Comparison of ENCODE assay signal across 8 cellular contexts in genomic region chr11:15159085-15159484, GRCh38. TPM values are rescaled to one million over a fixed set of nuclear protein-coding genes. Genes with fewer than 3 reads are reported as not detected.
DNase-seq lines count a peak whose midpoint lies in the region; ATAC-seq, FAIRE-seq and TF ChIP-seq lines count a peak whose summit lies in the region.

No MANE protein-coding gene starts in this region.

- H2AFZ ChIP-seq in GM12878 (ENCODE audit: control insufficient read depth, low read depth, low read length), result no peak overlapping the region
- H2AFZ ChIP-seq in parathyroid adenoma, result no peak overlapping the region

- no peaks in the 10 kb centered on the region for H4K20me1 ChIP-seq in GM12878 (ENCODE audit: control insufficient read depth, insufficient read depth)

- no peak overlapping the region for H3K4me3 ChIP-seq in GM12878
- H3K4me3 ChIP-seq in parathyroid adenoma (ENCODE audit: low read depth, low read length), result no peak overlapping the region
- no peak overlapping the region for H3K4me3 ChIP-seq in coronary artery

- TF ChIP-seq POLR2A in GM12878 (IDR thresholded peaks at IDR 0.05; ENCODE audit: low read depth, low read length), result no peak

- peak; percentile 50 for DNase-seq in COLO829 (ENCODE audit: low spot score)
- peak; percentile 13 for DNase-seq in GM19238 (ENCODE audit: insufficient read length, low spot score)
- no peak for DNase-seq in GM12878 (ENCODE audit: low read depth, low spot score)
- no peak for DNase-seq in stimulated activated naive CD4-positive, alpha-beta T cell (lab: John Stamatoyannopoulos, UW)
- DNase-seq in activated naive CD4-positive, alpha-beta T cell treated with Interleukin-2 at 50 U/mL for 16 hours, result no peak
- no peak for DNase-seq in coronary artery (ENCODE audit: low spot score)

- RAD21 ChIA-PET in GM12878 (lab: Charles Lee; ENCODE audit: unreplicated experiment), result interaction anchor here (1.0 to 2.1 kb wide), 3 partner anchors 12 to 59 kb away, joined by 3 to 14 read pairs (median 3); no protein-coding TSS in a partner anchor

- peak; percentile 46; the same call in 1 of the 2 replicates for TF ChIP-seq RAD21 in GM12878 (IDR thresholded peaks at IDR 0.05; ENCODE audit: insufficient read depth, low read depth, low read length)

- POLR2A ChIA-PET in GM12878 (lab: Charles Lee), result no interaction called here

- no peak for FAIRE-seq in GM12878 (lab: Jason Lieb, UNC)

- WGBS in GM12878 (ENCODE audit: insufficient coverage, insufficient replicate concordance, low lambda C conversion rate, missing lambda C conversion rate), result 42% methylated on average over 2 of the region's 2 CpGs

- H3K27ac ChIP-seq in GM12878 (ENCODE audit: control insufficient read depth, insufficient read depth) (no peak overlapping the region), parathyroid adenoma (no peak overlapping the region), coronary artery (no peak overlapping the region)

- no peaks in the 10 kb centered on the region for H3K9me3 ChIP-seq in GM12878 (replicated peaks; ENCODE audit: control insufficient read depth, insufficient read depth, low read length)
- H3K9me3 ChIP-seq in parathyroid adenoma (ENCODE audit: control insufficient read depth, low read length), result no peaks in the 10 kb centered on the region

- TF ChIP-seq CTCF in GM12878 (IDR thresholded peaks at IDR 0.05 in 2 of 3, conservative IDR thresholded peaks at IDR 0.05 in 1 of 3; ENCODE audit: control insufficient read depth in 2 of 3, extremely low read depth in 1 of 3, insufficient read depth in 1 of 3, low read depth in 3 of 3, low read length in 3 of 3), result peak; percentile 37 to 56 (median 53); a peak in 5 of 6 replicates
- TF ChIP-seq CTCF in parathyroid adenoma (IDR thresholded peaks at IDR 0.05), result peak; percentile 8
- TF ChIP-seq CTCF in coronary artery (IDR thresholded peaks at IDR 0.05), result no peak

- H3K36me3 ChIP-seq in GM12878 (ENCODE audit: control insufficient read depth in 2 of 2, insufficient read depth in 2 of 2, low read length in 1 of 2), result no peaks in the 10 kb centered on the region
- H3K36me3 ChIP-seq in parathyroid adenoma (ENCODE audit: control insufficient read depth, insufficient read depth, low read length), result no peaks in the 10 kb centered on the region

- H3K9ac ChIP-seq in GM12878 (ENCODE audit: control insufficient read depth, insufficient read depth, low read length), result no peak overlapping the region
- no peak overlapping the region for H3K9ac ChIP-seq in parathyroid adenoma

- no peaks in the 10 kb centered on the region for H3K4me1 ChIP-seq in GM12878 (ENCODE audit: control insufficient read depth, insufficient read depth, low read length)
- H3K4me1 ChIP-seq in parathyroid adenoma, result no peaks in the 10 kb centered on the region

- H3K27me3 ChIP-seq in GM12878 (replicated peaks in 1 of 2; ENCODE audit: control insufficient read depth in 2 of 2, insufficient read depth in 2 of 2, low read length in 1 of 2) (no peaks in the 10 kb centered on the region), parathyroid adenoma (ENCODE audit: control insufficient read depth, insufficient read depth, low read length) (no peaks in the 10 kb centered on the region)

- no peak for TF ChIP-seq EP300 in GM12878 (IDR thresholded peaks at IDR 0.05; ENCODE audit: borderline replicate concordance in 1 of 2, control insufficient read depth in 1 of 2, low read depth in 2 of 2, low read length in 2 of 2)

- in situ Hi-C loops in GM12878 (cut with MboI), result loop anchor here (5.0 kb wide), 1 partner anchor 57 kb away; no protein-coding TSS in a partner anchor

- H3K79me2 ChIP-seq in GM12878 (ENCODE audit: control insufficient read depth, insufficient read depth, low read length), result no peaks in the 10 kb centered on the region
- H3K79me2 ChIP-seq in parathyroid adenoma, result no peaks in the 10 kb centered on the region

- ATAC-seq in HG03354 (IDR thresholded peaks at IDR 0.05; ENCODE audit: poor library complexity, severe bottlenecking, unreplicated experiment), result peak; percentile 89
- ATAC-seq in GM12878, result peak; percentile 94

- CTCF ChIA-PET in GM12878 (lab: Yijun Ruan, JAX), result interaction anchor here (0.7 to 6.4 kb wide), 17 partner anchors 8 to 251 kb away, joined by 3 to 102 read pairs (median 4); partner anchors contain the start of gene INSC

- intact Hi-C loops in GM12878 (cut with micrococcal nuclease; ENCODE audit: unreplicated experiment), result loop anchor here (1.0 kb wide), 1 partner anchor 58 kb away; no protein-coding TSS in a partner anchor

- no TSS peak for BruUV-seq in GM12878 (replicated peaks; lab: Mats Ljungman, UMichigan)

- H3K4me2 ChIP-seq in GM12878 (ENCODE audit: control insufficient read depth, insufficient read depth) (no peak overlapping the region), parathyroid adenoma (ENCODE audit: low read length) (no peak overlapping the region)

- SMC1A ChIA-PET in GM12878 (lab: Charles Lee; ENCODE audit: uncharacterized antibody, unreplicated experiment), result interaction anchor here (0.6 to 1.6 kb wide), 12 partner anchors 20 to 153 kb away, joined by 3 to 18 read pairs (median 4); partner anchors contain the start of gene INSC

TF ChIP-seq in GM12878, 131 proteins besides CTCF, POLR2A, EP300 and RAD21:
- TF ChIP-seq HSF1 (IDR thresholded peaks at IDR 0.05; ENCODE audit: low read depth, low read length) (no peak), SMC3 (IDR thresholded peaks at IDR 0.05; ENCODE audit: borderline replicate concordance, low read length) (peak; percentile 55; the same call in 1 of the 2 replicates)

RNA-seq across cellular contexts. Expression of gene INSC, which starts 44.4 kb away (rescaled TPM):
- total RNA-seq in GM12878 (2013; cell fraction: nucleolus; rRNA removed), result 0.15 TPM in 1 of 2 replicates, not detected in the other
- total RNA-seq in GM12878 (2014; rRNA removed) (not detected in 2 replicates), GM12878 (2014; rRNA removed; fragmentation: Illumina TruSeq; extraction: Trizol) (not detected in 2 replicates), GM12878 (2021) (not detected in 2 replicates)
- polyA plus RNA-seq in GM12878 (2011; ENCODE audit: low read depth), result not detected
- polyA plus RNA-seq in GM12878 (2011; rRNA removed) (0.33 and 0.43 TPM in 2 replicates), GM12878 (2014; fragmentation: Illumina TruSeq; extraction: Trizol) (not detected in 2 replicates), GM12878 (2014; fragmentation: Nextera tagmentation; extraction: Ambion mirVana) (not detected), GM12878 (2014; rRNA removed) (0.13 TPM in 1 of 2 replicates, not detected in the other), GM12878 (2016; fragmentation: Nextera tagmentation; extraction: Ambion mirVana) (not detected)
- 0.12 and 0.27 TPM in 2 replicates for polyA plus RNA-seq in GM12878 (2011; cell fraction: cytosol; rRNA removed)
- 0.33 and 0.37 TPM in 2 replicates for polyA plus RNA-seq in GM12878 (2011; cell fraction: nucleus; rRNA removed)
- polyA plus RNA-seq in GM12878 (2012), result not detected in 2 replicates
- 0.22 and 0.62 TPM in 2 replicates for polyA minus RNA-seq in GM12878 (2011; rRNA and poly(A)+ RNA removed)
- not detected in 2 replicates for polyA minus RNA-seq in GM12878 (2011; cell fraction: cytosol; rRNA and poly(A)+ RNA removed)
- 0.38 TPM in 1 of 2 replicates, not detected in the other for polyA minus RNA-seq in GM12878 (2011; cell fraction: nucleus; rRNA and poly(A)+ RNA removed)

Comparison
In these comparisons a context has a peak if more than half of its experiments do, and no peak if none do; other contexts are left out.
1. DNase-seq: peak in COLO829 (single experiment) and GM19238 (single experiment); none in GM12878 (single experiment), stimulated activated naive CD4-positive, alpha-beta T cell (0 of 6), activated naive CD4-positive, alpha-beta T cell treated with Interleukin-2 at 50 U/mL for 16 hours (single experiment) and coronary artery (single experiment).